In the genomic region with DNA sequence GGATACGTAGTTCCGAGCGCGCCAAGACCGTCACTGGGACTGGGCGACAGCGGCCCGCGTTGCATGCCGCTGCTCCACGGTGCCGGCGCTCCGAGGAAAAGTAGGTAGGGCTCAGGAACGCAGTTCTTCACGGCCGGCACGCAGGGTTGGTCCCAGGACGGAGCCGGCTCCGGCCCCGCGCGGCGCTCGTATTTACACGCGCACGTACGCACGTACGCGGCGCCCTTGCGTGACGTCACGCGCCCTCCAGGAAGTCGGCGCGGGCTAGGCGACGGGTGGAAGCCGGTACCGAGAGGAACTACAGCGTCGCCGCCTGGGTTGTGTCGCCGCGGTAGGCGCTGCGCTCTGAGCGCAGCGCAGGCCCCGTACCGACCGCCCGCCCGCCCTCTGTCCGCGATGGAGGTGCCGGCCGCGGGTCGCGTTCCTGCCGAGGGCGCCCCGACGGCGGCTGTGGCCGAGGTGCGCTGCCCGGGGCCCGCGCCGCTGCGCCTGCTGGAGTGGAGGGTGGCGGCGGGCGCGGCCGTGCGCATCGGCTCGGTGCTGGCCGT, we compare ENCODE assay signal across 8 cellular contexts. TPM values are rescaled to one million over a fixed set of nuclear protein-coding genes. Genes with fewer than 3 reads are reported as not detected.
DNase-seq lines count a peak whose midpoint lies in the region; ATAC-seq, FAIRE-seq and TF ChIP-seq lines count a peak whose summit lies in the region.

A gene with protein sequence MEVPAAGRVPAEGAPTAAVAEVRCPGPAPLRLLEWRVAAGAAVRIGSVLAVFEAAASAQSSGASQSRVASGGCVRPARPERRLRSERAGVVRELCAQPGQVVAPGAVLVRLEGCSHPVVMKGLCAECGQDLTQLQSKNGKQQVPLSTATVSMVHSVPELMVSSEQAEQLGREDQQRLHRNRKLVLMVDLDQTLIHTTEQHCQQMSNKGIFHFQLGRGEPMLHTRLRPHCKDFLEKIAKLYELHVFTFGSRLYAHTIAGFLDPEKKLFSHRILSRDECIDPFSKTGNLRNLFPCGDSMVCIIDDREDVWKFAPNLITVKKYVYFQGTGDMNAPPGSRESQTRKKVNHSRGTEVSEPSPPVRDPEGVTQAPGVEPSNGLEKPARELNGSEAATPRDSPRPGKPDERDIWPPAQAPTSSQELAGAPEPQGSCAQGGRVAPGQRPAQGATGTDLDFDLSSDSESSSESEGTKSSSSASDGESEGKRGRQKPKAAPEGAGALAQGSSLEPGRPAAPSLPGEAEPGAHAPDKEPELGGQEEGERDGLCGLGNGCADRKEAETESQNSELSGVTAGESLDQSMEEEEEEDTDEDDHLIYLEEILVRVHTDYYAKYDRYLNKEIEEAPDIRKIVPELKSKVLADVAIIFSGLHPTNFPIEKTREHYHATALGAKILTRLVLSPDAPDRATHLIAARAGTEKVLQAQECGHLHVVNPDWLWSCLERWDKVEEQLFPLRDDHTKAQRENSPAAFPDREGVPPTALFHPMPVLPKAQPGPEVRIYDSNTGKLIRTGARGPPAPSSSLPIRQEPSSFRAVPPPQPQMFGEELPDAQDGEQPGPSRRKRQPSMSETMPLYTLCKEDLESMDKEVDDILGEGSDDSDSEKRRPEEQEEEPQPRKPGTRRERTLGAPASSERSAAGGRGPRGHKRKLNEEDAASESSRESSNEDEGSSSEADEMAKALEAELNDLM (plus strand): TSS at position 252 of the 548 bp plus-strand sequence. CDS start 145 bp downstream, at position 397.

- ATAC-seq in HG03432 (IDR thresholded peaks at IDR 0.05; ENCODE audit: unreplicated experiment) = peak; percentile 70
- ATAC-seq in HepG2 = peak; percentile 68

- in situ Hi-C loops in HepG2 (cut with HindIII; ENCODE audit: extremely low pct_ligation_motif_present, low pct_unique_long_range_greater_than_20kb) = no loop called here

- H3K27me3 ChIP-seq in BJ (ENCODE audit: control insufficient read depth, insufficient read depth, low read length) = no peaks in the 10 kb centered on the region
- H3K27me3 ChIP-seq in HepG2 (ENCODE audit: control insufficient read depth in 1 of 2, insufficient read depth in 2 of 2, low read length in 2 of 2) = no peaks in the 10 kb centered on the region; a peak in 1 of 5 replicates

- FAIRE-seq in HepG2 (lab: Jason Lieb, UNC) = no peak

- no peak for TF ChIP-seq RAD21 in HepG2 (CRISPR knock-in tag; IDR thresholded peaks at IDR 0.05)

- peaks cover 53% of the 10 kb centered on the region for H3K4me1 ChIP-seq in HepG2 (ENCODE audit: insufficient read depth, low read length)

- H3K9me3 ChIP-seq in HepG2 (ENCODE audit: low read length) = no peaks in the 10 kb centered on the region

- H3K36me3 ChIP-seq in BJ (ENCODE audit: control insufficient read depth, insufficient read depth, low read length) (no peaks in the 10 kb centered on the region; the same call in 1 of the 2 replicates), HepG2 (replicated peaks in 1 of 2; ENCODE audit: control insufficient read depth in 1 of 2, insufficient read depth in 2 of 2, low read length in 2 of 2) (peaks cover 2 to 5% of the 10 kb centered on the region in 2 experiments; a peak in 2 of 5 replicates)

- peak within 1 kb of the TSS; percentile 95 for H3K27ac ChIP-seq in HepG2 (ENCODE audit: extremely low read length, insufficient read depth, low read length)

- DNase-seq in BJ (ENCODE audit: low read depth) (no peak), GM19238 (ENCODE audit: insufficient read length, low spot score) (peak; percentile 97), NCI-H526 (lab: John Stamatoyannopoulos, UW) (peak; percentile 76 to 88), dermis blood vessel endothelial cell (peak; percentile 97), HepG2 (ENCODE audit: low spot score) (peak; percentile 80)
- DNase-seq in activated CD4-positive, alpha-beta T cell treated with anti-CD3 and anti-CD28 coated beads for 4 hours = peak; percentile 82 to 90
- peak; percentile 78 to 84 for DNase-seq in stimulated activated CD4-positive, alpha-beta T cell treated with anti-CD3 and anti-CD28 coated beads, Interleukin-2, amount 100 ng/mL, for 48 hours

- intact Hi-C loops in HepG2 (cut with micrococcal nuclease; ENCODE audit: unreplicated experiment) = no loop called here

- 0% methylated on average over 4 of the region's 88 CpGs for WGBS in HepG2 (ENCODE audit: low lambda C conversion rate)

- peak within 1 kb of the TSS; percentile 96 for H3K9ac ChIP-seq in HepG2 (ENCODE audit: insufficient read depth, low read depth, low read length)

- no TSS peak for BruUV-seq in HepG2 (replicated peaks; lab: Mats Ljungman, UMichigan)

- peak within 1 kb of the TSS; percentile 57 for H3K4me3 ChIP-seq in BJ (ENCODE audit: low read depth, low read length)
- H3K4me3 ChIP-seq in HepG2 (replicated peaks in 1 of 3; ENCODE audit: insufficient read depth in 1 of 3, low read depth in 2 of 3, low read length in 3 of 3) = peak within 1 kb of the TSS; percentile 74 to 90 (median 89)

- H2AFZ ChIP-seq in HepG2 (ENCODE audit: low read length) = no peak within 1 kb of the TSS

- POLR2A ChIA-PET in BJ (lab: Charles Lee) (no interaction called here), HepG2 (lab: Yijun Ruan, JAX) (interaction anchor here (1.0 kb wide), 1 partner anchor 254 kb away, joined by 3 read pairs; no protein-coding TSS in a partner anchor)

- H4K20me1 ChIP-seq in HepG2 (ENCODE audit: insufficient read depth, low read length) = peaks cover 6% of the 10 kb centered on the region; the same call in 1 of the 2 replicates

- TF ChIP-seq EP300 in HepG2 (IDR thresholded peaks at IDR 0.05; ENCODE audit: low read depth in 2 of 2, low read length in 2 of 2) = no peak
- no peak for TF ChIP-seq EP300 in HepG2 (CRISPR knock-in tag; IDR thresholded peaks at IDR 0.05; ENCODE audit: borderline replicate concordance)

- peaks cover 51% of the 10 kb centered on the region for H3K79me2 ChIP-seq in HepG2 (ENCODE audit: insufficient read depth, low read length)

- CTCF ChIA-PET in BJ (lab: Yijun Ruan, JAX) (interaction anchor here (1.9 kb wide), 1 partner anchor 24 kb away, joined by 4 read pairs; no protein-coding TSS in a partner anchor), HepG2 (lab: Yijun Ruan, JAX; ENCODE audit: low intra/inter-chr PET ratio, low total read pairs) (no interaction called here)

- TF ChIP-seq POLR2A in HepG2 (IDR thresholded peaks at IDR 0.05; ENCODE audit: insufficient read depth in 1 of 2, low read depth in 2 of 2, low read length in 2 of 2) = peak in 1 of 2 experiments; percentile 32; a peak in 1 of 4 replicates

- peak within 1 kb of the TSS; percentile 98 for H3K4me2 ChIP-seq in HepG2 (ENCODE audit: low read depth, low read length)

- 0 out of 2 replicates have a peak, but pooled peaks have one; percentile 2 for TF ChIP-seq CTCF in BJ (IDR thresholded peaks at IDR 0.05; ENCODE audit: insufficient read depth, low read depth, low read length)
- no peak for TF ChIP-seq CTCF in HepG2 (CRISPR knock-in tag; IDR thresholded peaks at IDR 0.05)

TF ChIP-seq in HepG2, 621 proteins besides CTCF, POLR2A, EP300 and RAD21 (continues in another document):
- TF ChIP-seq MTA1 (CRISPR knock-in tag; IDR thresholded peaks at IDR 0.05; ENCODE audit: borderline replicate concordance) (0 out of 2 replicates have a peak, but pooled peaks have one; percentile 5), ZNF790 (CRISPR knock-in tag; IDR thresholded peaks at IDR 0.05; ENCODE audit: borderline replicate concordance) (peak; percentile 76; the same call in 1 of the 2 replicates), NR2F6 (IDR thresholded peaks at IDR 0.05) (no peak), NR2F6 (CRISPR knock-in tag; IDR thresholded peaks at IDR 0.05) (no peak), ZSCAN9 (CRISPR knock-in tag; IDR thresholded peaks at IDR 0.05; ENCODE audit: borderline replicate concordance) (0 out of 2 replicates have a peak, but pooled peaks have one; percentile 12), ZNF549 (CRISPR knock-in tag; IDR thresholded peaks at IDR 0.05) (no peak), RELA (CRISPR knock-in tag; IDR thresholded peaks at IDR 0.05) (peak; percentile 6; the same call in 1 of the 2 replicates), FOXA3 (CRISPR knock-in tag; IDR thresholded peaks at IDR 0.05) (peak; percentile 48; the same call in 1 of the 2 replicates), ZNF839 (CRISPR knock-in tag; IDR thresholded peaks at IDR 0.05; ENCODE audit: borderline replicate concordance) (peak; percentile 78; the same call in 1 of the 2 replicates), SP2 (CRISPR knock-in tag; IDR thresholded peaks at IDR 0.05) (peak; percentile 46; the same call in 1 of the 2 replicates), ZMYM3 (CRISPR knock-in tag; IDR thresholded peaks at IDR 0.05) (no peak), ZNF747 (CRISPR knock-in tag; IDR thresholded peaks at IDR 0.05; ENCODE audit: borderline replicate concordance) (0 out of 2 replicates have a peak, but pooled peaks have one; percentile 85)

RNA-seq across cellular contexts. Expression of the gene that starts here (rescaled TPM):
- polyA plus RNA-seq in BJ (2011; rRNA removed) = 7.1 and 12.9 TPM in 2 replicates
- polyA minus RNA-seq in BJ (2011; rRNA and poly(A)+ RNA removed) = 7.7 and 10.0 TPM in 2 replicates
- total RNA-seq in dermis blood vessel endothelial cell = 31.1 and 38.0 TPM in 2 replicates
- 9.9 and 11.0 TPM in 2 replicates for total RNA-seq in HepG2 (2016; rRNA removed; fragmentation: Illumina TruSeq; extraction: Trizol)
- total RNA-seq in HepG2 (2016; cell fraction: cytosol; rRNA removed; fragmentation: Illumina TruSeq; extraction: Trizol; ENCODE audit: low read depth) = 3.1 and 4.7 TPM in 2 replicates
- 9.0 and 10.9 TPM in 2 replicates for total RNA-seq in HepG2 (2016; cell fraction: insoluble cytoplasmic fraction; rRNA removed; fragmentation: Illumina TruSeq; extraction: Trizol)
- total RNA-seq in HepG2 (2016; cell fraction: membrane; rRNA removed; fragmentation: Illumina TruSeq; extraction: Trizol) = 4.2 and 4.6 TPM in 2 replicates
- total RNA-seq in HepG2 (2016; cell fraction: nucleus; rRNA removed; fragmentation: Illumina TruSeq; extraction: Trizol) = 8.1 and 9.4 TPM in 2 replicates
- polyA plus RNA-seq in HepG2 (2011; rRNA removed) = 6.9 and 8.0 TPM in 2 replicates
- 4.9 and 6.4 TPM in 2 replicates for polyA plus RNA-seq in HepG2 (2011; cell fraction: cytosol; rRNA removed)
- polyA plus RNA-seq in HepG2 (2011; cell fraction: nucleus; rRNA removed) = 14.1 and 18.1 TPM in 2 replicates
- polyA plus RNA-seq in HepG2 (2012) = 5.4 and 8.7 TPM in 2 replicates
- polyA plus RNA-seq in HepG2 (2016; cell fraction: cytosol; fragmentation: Illumina TruSeq; extraction: Trizol; ENCODE audit: low read depth) = 0.57 and 0.62 TPM in 2 replicates
- polyA plus RNA-seq in HepG2 (2016; cell fraction: insoluble cytoplasmic fraction; fragmentation: Illumina TruSeq; extraction: Trizol; ENCODE audit: low read depth) = 9.2 and 9.6 TPM in 2 replicates
- polyA plus RNA-seq in HepG2 (2016; cell fraction: membrane; fragmentation: Illumina TruSeq; extraction: Trizol; ENCODE audit: low read depth) = 1.5 and 1.8 TPM in 2 replicates
- 12.6 and 13.4 TPM in 2 replicates for polyA plus RNA-seq in HepG2 (2016; cell fraction: nucleus; fragmentation: Illumina TruSeq; extraction: Trizol; ENCODE audit: insufficient read depth, low read depth)
- polyA minus RNA-seq in HepG2 (2011; rRNA and poly(A)+ RNA removed; ENCODE audit: low replicate concordance) = 12.3 and 14.8 TPM in 2 replicates
- 5.7 and 6.2 TPM in 2 replicates for polyA minus RNA-seq in HepG2 (2011; cell fraction: cytosol; rRNA and poly(A)+ RNA removed)
- polyA minus RNA-seq in HepG2 (2011; cell fraction: nucleus; rRNA and poly(A)+ RNA removed) = 11.6 and 14.5 TPM in 2 replicates
